In the genomic region with DNA sequence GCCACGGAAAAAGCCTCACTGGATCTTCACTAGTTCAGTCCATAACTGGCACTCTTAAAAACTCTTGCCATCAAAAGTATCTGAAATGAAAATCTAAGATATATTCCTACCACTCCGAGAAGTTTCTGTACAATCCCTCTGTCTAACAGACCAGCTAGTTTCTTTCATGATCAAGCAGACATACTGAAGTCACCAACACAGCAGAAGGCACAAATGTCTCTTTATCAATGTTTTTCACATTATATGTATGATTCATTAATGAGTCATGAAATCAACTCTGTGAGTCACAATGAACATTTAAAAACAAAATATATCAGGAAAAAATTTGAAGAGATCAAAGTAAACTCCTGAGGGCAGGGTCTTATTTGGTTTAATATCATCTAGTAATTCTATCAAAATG, we compare ENCODE assay signal across 20 cellular contexts. TPM values are rescaled to one million over a fixed set of nuclear protein-coding genes. Genes with fewer than 3 reads are reported as not detected.
A peak's percentile ranks its signal among the peaks of the same experiment; 100 is the strongest.
DNase-seq lines count a peak whose midpoint lies in the region; ATAC-seq and TF ChIP-seq lines count a peak whose summit lies in the region.
"Had no signal": no experiment of that assay in that cellular context is flagged by ENCODE, and none has a peak within 500 bp of the region (broad histone marks: within the 10 kb centered on the region; RNA-seq: fewer than 3 reads in every experiment).

No MANE protein-coding gene starts in this region.

- no peak overlapping the region for H4K8ac ChIP-seq in mesenchymal stem cell (ENCODE audit: low read length)

- peak; percentile 85 for DNase-seq in ELR (ENCODE audit: low read depth)
- DNase-seq in PC-3 = peak; percentile 68
- DNase-seq in choroid plexus epithelial cell (ENCODE audit: low read depth) = peak; percentile 28
- peak; percentile 36 for DNase-seq in mesenchymal stem cell
- no peak for DNase-seq in NCI-H1694 (lab: John Stamatoyannopoulos, UW)
- DNase-seq in SW480 (ENCODE audit: low spot score) = no peak
- DNase-seq in prostate gland (ENCODE audit: low spot score) = no peak
- DNase-seq: activated CD4-positive, alpha-beta T cell treated with anti-CD3 and anti-CD28 coated beads, Interleukin-2, amount 10 ng/mL, durations not matched to agents 24 days and 14 days; activated CD8-positive, alpha-beta memory T cell treated with anti-CD3 and anti-CD28 coated beads, Interleukin-2, amount 50 U/mL, for 4 hours; activated effector memory CD4-positive, alpha-beta T cell treated with Interleukin-2 at 50 U/mL for 16 hours; AML-193; DMS79 treated with DMSO at 0.1 percent for 48 hours; H9; heart left ventricle; left ventricle myocardium inferior; NCI-H69; nephron progenitor cell; Right ventricle myocardium superior; stimulated activated naive CD4-positive, alpha-beta T cell had no signal

- TF ChIP-seq CTCF in PC-3 (conservative IDR thresholded peaks at IDR 0.05; ENCODE audit: low read depth, low read length) = no peak
- no peak for TF ChIP-seq CTCF in choroid plexus epithelial cell (conservative IDR thresholded peaks at IDR 0.05; ENCODE audit: low read depth, low read length)
- no peak for TF ChIP-seq CTCF in prostate gland (IDR thresholded peaks at IDR 0.05)

- POLR2A ChIA-PET in PC-3 (lab: Charles Lee; ENCODE audit: unreplicated experiment) = no interaction called here

- no peaks in the 10 kb centered on the region for H3K79me1 ChIP-seq in mesenchymal stem cell (replicated peaks; ENCODE audit: low read length, poor library complexity, severe bottlenecking)

- CTCF ChIA-PET in PC-3 (lab: Charles Lee) = interaction anchor here (0.7 kb wide), 1 partner anchor 52 kb away, joined by 3 read pairs; a partner anchor contains a TSS

- intact Hi-C loops in PC-3 (cut with micrococcal nuclease) = no loop called here
- intact Hi-C loops in prostate gland (cut with DNase I) = no loop called here

- H3K4me1 ChIP-seq in PC-3 (ENCODE audit: insufficient read depth, low read length) = 0 out of 2 replicates have a peak, but pooled peaks cover 8% of the 10 kb centered on the region
- no peaks in the 10 kb centered on the region for H3K4me1 ChIP-seq in mesenchymal stem cell (ENCODE audit: control insufficient read depth, insufficient read depth, low read depth, low read length)
- no peaks in the 10 kb centered on the region for H3K4me1 ChIP-seq in prostate gland (replicated peaks)
- H3K4me1 ChIP-seq: adrenal gland, heart left ventricle, left ventricle myocardium inferior had no signal

- no peaks in the 10 kb centered on the region for H3K9me3 ChIP-seq in PC-3 (ENCODE audit: low read length)
- peaks cover 14% of the 10 kb centered on the region for H3K9me3 ChIP-seq in mesenchymal stem cell (ENCODE audit: control insufficient read depth, low read length)
- no peaks in the 10 kb centered on the region for H3K9me3 ChIP-seq in prostate gland
- H3K9me3 ChIP-seq: adrenal gland had no signal

- H2BK120ac ChIP-seq in mesenchymal stem cell (ENCODE audit: low read depth, low read length) = no peak overlapping the region

- H4K91ac ChIP-seq in mesenchymal stem cell (ENCODE audit: low read length) = no peak overlapping the region

- no TSS peak for BruUV-seq in PC-3 (replicated peaks; lab: Mats Ljungman, UMichigan)

- peak; percentile 70 for ATAC-seq in PC-3
- ATAC-seq: heart left ventricle had no signal

- H2BK5ac ChIP-seq in mesenchymal stem cell (ENCODE audit: low read depth, low read length, poor library complexity, severe bottlenecking) = no peak overlapping the region

- 73% methylated on average over 2 of the region's 2 CpGs for WGBS in mesenchymal stem cell
- 86% methylated on average over 2 of the region's 2 CpGs for WGBS in prostate gland

- H2AFZ ChIP-seq in PC-3 (ENCODE audit: low read length) (no peak overlapping the region), mesenchymal stem cell (ENCODE audit: low read depth, low read length) (no peak overlapping the region)

- H3K79me2 ChIP-seq in PC-3 (ENCODE audit: low read length) = no peaks in the 10 kb centered on the region

- no peak overlapping the region for H3K4me2 ChIP-seq in PC-3 (ENCODE audit: low read length)
- no peak overlapping the region for H3K4me2 ChIP-seq in mesenchymal stem cell (ENCODE audit: low read length, poor library complexity, severe bottlenecking)

- no peak overlapping the region for H2BK15ac ChIP-seq in mesenchymal stem cell (ENCODE audit: low read depth, poor library complexity, severe bottlenecking)

- no peak overlapping the region; the same call in 1 of the 2 replicates for H3K27ac ChIP-seq in PC-3 (ENCODE audit: low read length)
- H3K27ac ChIP-seq in mesenchymal stem cell (ENCODE audit: low read length, poor library complexity, severe bottlenecking) = no peak overlapping the region
- no peak overlapping the region for H3K27ac ChIP-seq in prostate gland
- H3K27ac ChIP-seq: adrenal gland, heart left ventricle, left ventricle myocardium inferior had no signal

- H3K4me3 ChIP-seq in PC-3 (ENCODE audit: low read length) (no peak overlapping the region), choroid plexus epithelial cell (ENCODE audit: low read depth, low read length) (no peak overlapping the region), mesenchymal stem cell (ENCODE audit: insufficient read depth in 1 of 2, low read depth in 1 of 2, low read length in 2 of 2) (no peak overlapping the region), prostate gland (no peak overlapping the region)
- H3K4me3 ChIP-seq: adrenal gland, heart left ventricle, left ventricle myocardium inferior had no signal

- H3K9ac ChIP-seq in PC-3 (ENCODE audit: low read length) (no peak overlapping the region), mesenchymal stem cell (ENCODE audit: low read length) (no peak overlapping the region)

- no peaks in the 10 kb centered on the region for H3K9me2 ChIP-seq in PC-3 (replicated peaks; ENCODE audit: low read length)

- H3F3A ChIP-seq in PC-3 (ENCODE audit: low read length, unreplicated experiment) = no peaks in the 10 kb centered on the region

- no peak overlapping the region for H3K18ac ChIP-seq in mesenchymal stem cell (ENCODE audit: low read depth in 1 of 2, low read length in 2 of 2)

- no peak for TF ChIP-seq POLR2A in prostate gland (IDR thresholded peaks at IDR 0.05)

- no peak overlapping the region for H2BK12ac ChIP-seq in mesenchymal stem cell (ENCODE audit: low read length in 2 of 2)

- H3K27me3 ChIP-seq in PC-3 (ENCODE audit: low read length) (no peaks in the 10 kb centered on the region), mesenchymal stem cell (ENCODE audit: control insufficient read depth in 1 of 2, insufficient read depth in 1 of 2, low read length in 2 of 2) (no peaks in the 10 kb centered on the region), prostate gland (replicated peaks; ENCODE audit: insufficient read depth) (no peaks in the 10 kb centered on the region)
- H3K27me3 ChIP-seq: adrenal gland, heart left ventricle had no signal

- H2AK5ac ChIP-seq in mesenchymal stem cell (ENCODE audit: low read length, severe bottlenecking) = no peak overlapping the region

- H4K20me1 ChIP-seq in PC-3 (ENCODE audit: low read length) = no peaks in the 10 kb centered on the region

- H3K23ac ChIP-seq in mesenchymal stem cell (ENCODE audit: low read length in 2 of 2) = no peak overlapping the region

- H3K36me3 ChIP-seq in PC-3 (ENCODE audit: low read depth, low read length) (no peaks in the 10 kb centered on the region), mesenchymal stem cell (ENCODE audit: control insufficient read depth in 1 of 2, insufficient read depth in 2 of 2, low read depth in 1 of 2, low read length in 2 of 2) (no peaks in the 10 kb centered on the region), prostate gland (no peaks in the 10 kb centered on the region)
- H3K36me3 ChIP-seq: adrenal gland, heart left ventricle, left ventricle myocardium inferior had no signal

- H3K14ac ChIP-seq in mesenchymal stem cell (ENCODE audit: low read length in 2 of 2) = no peak overlapping the region

- H3K4ac ChIP-seq in mesenchymal stem cell (ENCODE audit: low read depth in 1 of 2, low read length in 2 of 2) = no peak overlapping the region

RNA-seq across cellular contexts. Expression of a gene that starts 50.8 kb away (rescaled TPM):
- 16.1 and 16.9 TPM in 2 replicates for total RNA-seq in PC-3 (2014; rRNA removed)
- polyA plus RNA-seq in mesenchymal stem cell (2013, experiment 1 of 2) = 368 TPM
- 390 TPM for polyA plus RNA-seq in mesenchymal stem cell (2013, experiment 2 of 2)
- total RNA-seq in prostate gland = 10 to 100 TPM in 1 of 2 donors, 1 to 10 TPM in 1; 4.1 to 22.3 TPM

RNA-seq across cellular contexts. Expression of a gene that starts 52.1 kb away (rescaled TPM):
- total RNA-seq in PC-3 (2014; rRNA removed) (163 and 167 TPM in 2 replicates), prostate gland (1 to 10 TPM; 4.9 to 7.8 TPM)
- polyA plus RNA-seq in mesenchymal stem cell (2013, experiment 1 of 2) = 51.1 TPM
- polyA plus RNA-seq in mesenchymal stem cell (2013, experiment 2 of 2) = 51.8 TPM

Comparison
In these comparisons a context has a peak if more than half of its experiments do, and no peak if none do; other contexts are left out.
1. DNase-seq: peak in ELR (single experiment), PC-3 (single experiment), choroid plexus epithelial cell (single experiment) and mesenchymal stem cell (single experiment); none in NCI-H1694 (single experiment), SW480 (single experiment) and prostate gland (single experiment).
2. RNA of a gene that starts 52.1 kb away (total RNA-seq): 163 to 167 TPM in PC-3; 4.9 to 7.8 TPM in prostate gland; every median in the first group is over 10 times any median in the second.